Comparison of ENCODE assay signal across 8 cellular contexts in the genomic region with DNA sequence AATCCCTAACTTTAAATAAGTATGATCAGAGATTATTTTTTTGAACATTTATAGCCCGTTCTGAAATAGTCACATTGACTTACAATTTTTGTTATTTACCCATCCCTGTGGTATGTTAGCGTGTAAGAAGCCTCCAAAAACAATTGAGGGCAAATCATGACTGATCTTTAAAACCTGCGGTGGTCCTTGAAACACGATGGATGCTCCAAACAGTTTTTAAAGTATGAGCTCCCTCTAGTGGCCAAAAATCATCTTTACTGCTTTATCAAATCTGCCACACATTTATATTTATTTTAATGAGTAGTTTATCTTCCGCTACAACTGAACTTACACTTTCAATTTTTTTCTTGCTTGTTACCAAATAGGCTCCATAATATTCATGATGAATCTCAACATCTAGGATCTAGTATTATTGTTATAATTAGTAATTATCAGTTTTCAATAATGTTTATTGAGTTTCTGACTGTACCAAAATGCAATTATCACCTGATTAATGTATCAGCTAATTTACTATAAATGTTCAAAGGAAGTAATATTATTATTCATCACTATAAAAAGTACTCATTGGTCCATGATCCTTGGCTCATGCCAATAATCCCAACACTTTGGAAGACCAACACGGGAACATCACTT. TPM values are rescaled to one million over a fixed set of nuclear protein-coding genes. Genes with fewer than 3 reads are reported as not detected.
A peak's percentile ranks its signal among the peaks of the same experiment; 100 is the strongest.
DNase-seq lines count a peak whose midpoint lies in the region; ATAC-seq, FAIRE-seq and TF ChIP-seq lines count a peak whose summit lies in the region.

No MANE protein-coding gene starts in this region.

- H3K4me3 Mint-ChIP-seq in astrocyte (ENCODE audit: unreplicated experiment), result no peak overlapping the region

- H3K27me3 ChIP-seq in astrocyte (ENCODE audit: insufficient read depth, low read length) (no peaks in the 10 kb centered on the region), thyroid gland (no peaks in the 10 kb centered on the region)

- H3K4me2 ChIP-seq in astrocyte (ENCODE audit: low read length), result peak overlapping the region; percentile 47

- H3K9me3 ChIP-seq in astrocyte (ENCODE audit: insufficient read depth, low read depth, low read length), result no peaks in the 10 kb centered on the region
- no peaks in the 10 kb centered on the region for H3K9me3 ChIP-seq in thyroid gland

- TF ChIP-seq CTCF in astrocyte (IDR thresholded peaks at IDR 0.05; ENCODE audit: insufficient read depth, low read depth, low read length) (peak; percentile 66), thyroid gland (IDR thresholded peaks at IDR 0.05) (peak; percentile 30 to 77 (median 64))

- H3K9me3 Mint-ChIP-seq in astrocyte (ENCODE audit: unreplicated experiment), result peaks cover 7% of the 10 kb centered on the region

- peak; percentile 6 for DNase-seq in stimulated activated CD4-positive, alpha-beta T cell treated with anti-CD3 and anti-CD28 coated beads, Interleukin-4, amount 100 ng/mL, for 24 hours
- DNase-seq in stimulated activated CD4-positive, alpha-beta T cell treated with anti-CD3 and anti-CD28 coated beads, Interleukin-4, amount 100 ng/mL, for 1 hour, result no peak
- DNase-seq in NCI-H345 treated with DMSO at 0.1 percent for 48 hours (lab: John Stamatoyannopoulos, UW; ENCODE audit: unreplicated experiment) (peak; percentile 71), astrocyte (ENCODE audit: low read depth) (peak; percentile 65), iris pigment epithelial cell (ENCODE audit: low read depth) (peak; percentile 61), thyroid gland (no peak)

- intact Hi-C loops in thyroid gland (cut with DNase I), result no loop called here

- H3K4me1 ChIP-seq in astrocyte (ENCODE audit: insufficient read depth, low read length), result peaks cover 4% of the 10 kb centered on the region
- H3K4me1 ChIP-seq in thyroid gland, result peaks cover 0 to 1% of the 10 kb centered on the region in 2 donors

- H3K79me2 ChIP-seq in astrocyte (ENCODE audit: insufficient read depth, low read length), result no peaks in the 10 kb centered on the region

- H3K27ac ChIP-seq in astrocyte (ENCODE audit: low read depth, low read length) (no peak overlapping the region), thyroid gland (no peak overlapping the region)

- peak overlapping the region; percentile 44 for H3K9ac ChIP-seq in astrocyte (ENCODE audit: low read length)

- TF ChIP-seq POLR2A in thyroid gland (IDR thresholded peaks at IDR 0.05), result no peak

- peak; percentile 78 for FAIRE-seq in astrocyte (lab: Jason Lieb, UNC)

- WGBS in thyroid gland, 2 donors, result 20% methylated on average over 6 of the region's 6 CpGs

- no peaks in the 10 kb centered on the region for H3K36me3 Mint-ChIP-seq in astrocyte (ENCODE audit: low read depth, unreplicated experiment)

- no peaks in the 10 kb centered on the region for H4K20me1 ChIP-seq in astrocyte (ENCODE audit: insufficient read depth, low read length)

- no peak overlapping the region for H2AFZ ChIP-seq in astrocyte (ENCODE audit: low read depth, low read length)

- peak; percentile 81 for ATAC-seq in HG03354 (IDR thresholded peaks at IDR 0.05; ENCODE audit: poor library complexity, severe bottlenecking, unreplicated experiment)
- no peak for ATAC-seq in HG02870 (IDR thresholded peaks at IDR 0.05; ENCODE audit: unreplicated experiment)

- H3K27ac Mint-ChIP-seq in astrocyte (ENCODE audit: unreplicated experiment), result peak overlapping the region; percentile 64

- H3K36me3 ChIP-seq in astrocyte (ENCODE audit: insufficient read depth, low read length), result no peaks in the 10 kb centered on the region
- H3K36me3 ChIP-seq in thyroid gland, result no peaks in the 10 kb centered on the region

- H3K4me1 Mint-ChIP-seq in astrocyte (ENCODE audit: low read depth, unreplicated experiment), result peaks cover 9% of the 10 kb centered on the region

- H3K4me3 ChIP-seq in astrocyte (ENCODE audit: insufficient read depth, low read depth, low read length) (no peak overlapping the region), thyroid gland (replicated peaks in 1 of 3) (no peak overlapping the region)

- H3K27me3 Mint-ChIP-seq in astrocyte (ENCODE audit: low read depth, unreplicated experiment), result no peaks in the 10 kb centered on the region

RNA-seq across cellular contexts. Expression of gene MARCKS, which starts 52.2 kb away (rescaled TPM):
- total RNA-seq in astrocyte, result 240 and 261 TPM in 2 replicates
- total RNA-seq in thyroid gland, result 10 to 100 TPM; 35.8 to 51.8 (median 43.0) TPM

Comparison
In these comparisons a context has a peak if more than half of its experiments do, and no peak if none do; other contexts are left out.
1. DNase-seq: peak in stimulated activated CD4-positive, alpha-beta T cell treated with anti-CD3 and anti-CD28 coated beads, Interleukin-4, amount 100 ng/mL, for 24 hours (single experiment), NCI-H345 treated with DMSO at 0.1 percent for 48 hours (single experiment), astrocyte (single experiment) and iris pigment epithelial cell (single experiment); none in stimulated activated CD4-positive, alpha-beta T cell treated with anti-CD3 and anti-CD28 coated beads, Interleukin-4, amount 100 ng/mL, for 1 hour (single experiment) and thyroid gland (0 of 2).